In the genomic region with DNA sequence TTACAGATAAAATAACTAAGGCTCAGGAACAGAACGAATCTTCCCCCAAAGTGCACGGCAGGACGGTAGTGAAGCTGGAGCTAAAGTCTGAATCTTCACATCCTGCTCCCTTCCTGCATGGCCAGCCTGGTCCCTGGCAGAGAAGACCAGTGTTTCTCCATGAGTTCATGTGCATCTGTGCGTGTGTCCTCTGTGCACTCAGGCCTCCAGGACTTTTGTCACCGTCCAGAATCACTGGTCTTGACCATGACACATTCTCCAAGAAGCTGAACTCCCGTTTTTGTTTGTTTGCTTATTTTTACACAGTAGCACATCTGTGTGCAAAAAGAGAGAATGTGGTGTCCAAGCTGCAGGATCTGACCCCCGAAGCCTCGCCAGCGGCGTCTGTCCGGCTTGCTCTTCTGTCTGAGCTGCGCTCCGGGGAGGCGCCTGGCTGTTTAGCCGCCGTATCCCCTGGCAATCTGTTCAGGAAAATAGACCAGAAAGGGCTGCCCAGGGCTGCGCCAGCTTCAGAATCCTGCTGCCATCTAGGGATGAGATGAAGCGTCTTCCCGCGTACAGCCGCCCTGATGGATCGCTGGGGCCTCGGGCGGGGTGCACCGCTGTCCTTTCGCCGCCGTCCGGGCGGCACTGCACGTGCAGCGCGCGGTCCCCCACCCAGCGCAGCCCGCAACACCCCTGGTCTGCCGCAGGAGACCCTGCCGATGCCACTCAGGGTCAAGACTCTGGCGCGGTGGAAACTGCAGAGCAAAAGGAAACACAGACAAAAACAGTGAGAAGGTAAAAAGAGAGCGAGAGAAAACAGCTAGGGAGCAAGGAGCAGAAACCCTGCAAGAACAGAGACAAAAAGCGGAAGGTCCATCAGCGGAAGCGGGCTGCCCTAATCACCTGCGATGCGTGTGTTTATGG, we compare ENCODE assay signal across 1 cellular context.
TF ChIP-seq lines count a peak whose summit lies in the region.

No MANE protein-coding gene starts in this region.

TF ChIP-seq in H1, 55 proteins besides CTCF, POLR2A, EP300 and RAD21:
- TF ChIP-seq RXRA (IDR thresholded peaks at IDR 0.05; ENCODE audit: insufficient read depth, low read depth, low read length) (no peak), SP2 (IDR thresholded peaks at IDR 0.05; ENCODE audit: low read length) (no peak), EZH2 (IDR thresholded peaks at IDR 0.05; ENCODE audit: low read depth, low read length, severe bottlenecking) (no peak), KDM4A (IDR thresholded peaks at IDR 0.05; ENCODE audit: low read depth, low read length, severe bottlenecking) (peak; percentile 84), RFX5 (IDR thresholded peaks at IDR 0.05; ENCODE audit: borderline replicate concordance, low read depth, low read length) (no peak), YY1 (IDR thresholded peaks at IDR 0.05; ENCODE audit: low read depth, low read length) (peak; percentile 51; the same call in 1 of the 2 replicates), ASH2L (IDR thresholded peaks at IDR 0.05; ENCODE audit: low read length) (peak; percentile 93), EGR1 (IDR thresholded peaks at IDR 0.05; ENCODE audit: borderline replicate concordance, low read depth, low read length) (no peak), SUZ12 (IDR thresholded peaks at IDR 0.05; ENCODE audit: low read length) (no peak), SAP30 (IDR thresholded peaks at IDR 0.05; ENCODE audit: insufficient read depth, insufficient replicate concordance, low read length) (peak; percentile 51), TAF1 (IDR thresholded peaks at IDR 0.05; ENCODE audit: low read depth, low read length) (0 out of 2 replicates have a peak, but pooled peaks have one; percentile 37), TAF7 (optimal IDR thresholded peaks at IDR 0.05; ENCODE audit: borderline replicate concordance, low read depth, low read length) (no peak), CEBPB (IDR thresholded peaks at IDR 0.05; ENCODE audit: low read depth, low read length) (no peak), SIN3A (conservative IDR thresholded peaks at IDR 0.05 in 1 of 2, IDR thresholded peaks at IDR 0.05 in 1 of 2; ENCODE audit: low read depth in 1 of 2, low read length in 2 of 2) (0 out of 4 replicates have a peak, but pooled peaks of 1 of the 2 experiments have one; percentile 29), RBBP5 (IDR thresholded peaks at IDR 0.05; ENCODE audit: borderline replicate concordance, low read depth, low read length) (peak; percentile 79; the same call in 1 of the 2 replicates), HDAC2 (IDR thresholded peaks at IDR 0.05; ENCODE audit: borderline replicate concordance in 1 of 2, low read depth in 2 of 2, low read length in 2 of 2) (peak in 1 of 2 experiments; percentile 64; a peak in 1 of 4 replicates), BCL11A (IDR thresholded peaks at IDR 0.05; ENCODE audit: low read depth in 2 of 2, low read length in 2 of 2) (no peak)
- TF ChIP-seq, protein P1, sequence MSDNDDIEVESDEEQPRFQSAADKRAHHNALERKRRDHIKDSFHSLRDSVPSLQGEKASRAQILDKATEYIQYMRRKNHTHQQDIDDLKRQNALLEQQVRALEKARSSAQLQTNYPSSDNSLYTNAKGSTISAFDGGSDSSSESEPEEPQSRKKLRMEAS (IDR thresholded peaks at IDR 0.05), result peak; percentile 96
- TF ChIP-seq, protein P2, sequence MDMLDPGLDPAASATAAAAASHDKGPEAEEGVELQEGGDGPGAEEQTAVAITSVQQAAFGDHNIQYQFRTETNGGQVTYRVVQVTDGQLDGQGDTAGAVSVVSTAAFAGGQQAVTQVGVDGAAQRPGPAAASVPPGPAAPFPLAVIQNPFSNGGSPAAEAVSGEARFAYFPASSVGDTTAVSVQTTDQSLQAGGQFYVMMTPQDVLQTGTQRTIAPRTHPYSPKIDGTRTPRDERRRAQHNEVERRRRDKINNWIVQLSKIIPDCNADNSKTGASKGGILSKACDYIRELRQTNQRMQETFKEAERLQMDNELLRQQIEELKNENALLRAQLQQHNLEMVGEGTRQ (IDR thresholded peaks at IDR 0.05; ENCODE audit: low read length), result peak; percentile 4; the same call in 1 of the 2 replicates
- TF ChIP-seq, protein P3, sequence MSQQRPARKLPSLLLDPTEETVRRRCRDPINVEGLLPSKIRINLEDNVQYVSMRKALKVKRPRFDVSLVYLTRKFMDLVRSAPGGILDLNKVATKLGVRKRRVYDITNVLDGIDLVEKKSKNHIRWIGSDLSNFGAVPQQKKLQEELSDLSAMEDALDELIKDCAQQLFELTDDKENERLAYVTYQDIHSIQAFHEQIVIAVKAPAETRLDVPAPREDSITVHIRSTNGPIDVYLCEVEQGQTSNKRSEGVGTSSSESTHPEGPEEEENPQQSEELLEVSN (IDR thresholded peaks at IDR 0.05), result peak; percentile 94
- TF ChIP-seq, protein P4, sequence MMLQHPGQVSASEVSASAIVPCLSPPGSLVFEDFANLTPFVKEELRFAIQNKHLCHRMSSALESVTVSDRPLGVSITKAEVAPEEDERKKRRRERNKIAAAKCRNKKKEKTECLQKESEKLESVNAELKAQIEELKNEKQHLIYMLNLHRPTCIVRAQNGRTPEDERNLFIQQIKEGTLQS (IDR thresholded peaks at IDR 0.05; ENCODE audit: insufficient read depth, low read depth, low read length), result no peak
